ENCODE assay signal across 22 cellular contexts in genomic region chr4:7275490-7276154, GRCh38.
A peak's percentile ranks its signal among the peaks of the same experiment; 100 is the strongest.
DNase-seq lines count a peak whose midpoint lies in the region; ATAC-seq and TF ChIP-seq lines count a peak whose summit lies in the region.
"Had no signal": no experiment of that assay in that cellular context is flagged by ENCODE, and none has a peak within 500 bp of the region (broad histone marks: within the 10 kb centered on the region; RNA-seq: fewer than 3 reads in every experiment).

No MANE protein-coding gene starts in this region.

- 80 to 88% methylated on average over 6 to 13 of the region's 13 CpGs for WGBS in endodermal cell (ENCODE audit: insufficient coverage in 1 of 2, insufficient read length in 1 of 2), 2 experiments

- no peak overlapping the region for H3K9ac ChIP-seq in endodermal cell (ENCODE audit: extremely low read depth, low read length, poor library complexity, severe bottlenecking)

- no peak for ATAC-seq in HG03159 (IDR thresholded peaks at IDR 0.05; ENCODE audit: unreplicated experiment)

- H3K4me1 ChIP-seq in endodermal cell (ENCODE audit: control insufficient read depth, insufficient read depth, low read length) (no peaks in the 10 kb centered on the region), SJCRH30 (peaks cover 1% of the 10 kb centered on the region; the same call in 1 of the 2 replicates)
- H3K4me1 ChIP-seq: BE2C had no signal

- H3K9me3 ChIP-seq in endodermal cell (ENCODE audit: control insufficient read depth, low read length) (no peaks in the 10 kb centered on the region), SJCRH30 (replicated peaks) (no peaks in the 10 kb centered on the region; the same call in 1 of the 2 replicates)
- H3K9me3 ChIP-seq: BE2C had no signal

- H3K4me1 Mint-ChIP-seq in HFFc6 (ENCODE audit: low read depth) (peaks cover 13% of the 10 kb centered on the region), endodermal cell (no peaks in the 10 kb centered on the region), nephron progenitor cell (peaks cover 75% of the 10 kb centered on the region)
- H3K4me1 Mint-ChIP-seq: CD14-positive monocyte; CD8-positive, alpha-beta memory T cell had no signal

- H3K4me3 Mint-ChIP-seq in HFFc6 (no peak overlapping the region), endodermal cell (no peak overlapping the region), nephron progenitor cell (peak overlapping the region; percentile 31)
- H3K4me3 Mint-ChIP-seq: CD14-positive monocyte had no signal

- H3K36me3 Mint-ChIP-seq in HFFc6 (ENCODE audit: low read depth), result peaks cover 3% of the 10 kb centered on the region; the same call in 1 of the 2 replicates
- H3K36me3 Mint-ChIP-seq in endodermal cell (ENCODE audit: low read depth), result no peaks in the 10 kb centered on the region
- peaks cover 12% of the 10 kb centered on the region for H3K36me3 Mint-ChIP-seq in nephron progenitor cell (ENCODE audit: low read depth)
- H3K36me3 Mint-ChIP-seq: CD14-positive monocyte; CD8-positive, alpha-beta memory T cell had no signal

- H3K36me3 ChIP-seq in endodermal cell (ENCODE audit: control insufficient read depth, insufficient read depth, low read length), result no peaks in the 10 kb centered on the region
- no peaks in the 10 kb centered on the region for H3K36me3 ChIP-seq in SJCRH30
- H3K36me3 ChIP-seq: BE2C had no signal

- H3K27me3 Mint-ChIP-seq in HFFc6 (ENCODE audit: insufficient read depth) (peaks cover 52% of the 10 kb centered on the region), endodermal cell (ENCODE audit: insufficient read depth) (peaks cover 2% of the 10 kb centered on the region), nephron progenitor cell (ENCODE audit: low read depth, poor library complexity) (peaks cover 11% of the 10 kb centered on the region)

- H3K27ac Mint-ChIP-seq in HFFc6 (no peak overlapping the region), endodermal cell (no peak overlapping the region), nephron progenitor cell (peak overlapping the region; percentile 39)
- H3K27ac Mint-ChIP-seq: CD14-positive monocyte had no signal

- H3K9me3 Mint-ChIP-seq in HFFc6 (peaks cover 6% of the 10 kb centered on the region; the same call in 1 of the 2 replicates), endodermal cell (no peaks in the 10 kb centered on the region), nephron progenitor cell (peaks cover 12% of the 10 kb centered on the region)

- H3K4me3 ChIP-seq in endodermal cell (ENCODE audit: low read length), result no peak overlapping the region
- H3K4me3 ChIP-seq in SJCRH30, result no peak overlapping the region

- TF ChIP-seq CTCF in HFFc6 (IDR thresholded peaks at IDR 0.05) (peak; percentile 26; the same call in 1 of the 2 replicates), endodermal cell (conservative IDR thresholded peaks at IDR 0.05) (peak; percentile 35), nephron progenitor cell (IDR thresholded peaks at IDR 0.05) (no peak)

- no peak overlapping the region for H3K27ac ChIP-seq in endodermal cell (ENCODE audit: low read depth, low read length)
- no peak overlapping the region for H3K27ac ChIP-seq in SJCRH30

- DNase-seq in NCI-H187 treated with DMSO at 0.1 percent for 48 hours (lab: John Stamatoyannopoulos, UW), result peak; percentile 66
- DNase-seq in NCI-H187 (lab: John Stamatoyannopoulos, UW), result no peak
- no peak for DNase-seq in HFFc6
- DNase-seq in endodermal cell, result no peak
- no peak for DNase-seq in nephron progenitor cell
- no peak for DNase-seq in SJCRH30
- DNase-seq in stimulated activated CD8-positive, alpha-beta memory T cell treated with anti-CD3 and anti-CD28 coated beads, Interleukin-4, amount 100 ng/mL, for 48 hours, result no peak
- DNase-seq: 8988T; ACHN; BE2C; Calu3; CD8-positive, alpha-beta memory T cell; KBM-7; MV-4-11; NCI-H1105; NCI-H146; NCI-H2081; NCI-H2171 treated with DMSO at 0.1 percent for 48 hours; NCI-H446; NCI-H774 had no signal

- H3K27me3 ChIP-seq in endodermal cell (ENCODE audit: control insufficient read depth, insufficient read depth, low read length, poor library complexity, severe bottlenecking) (no peaks in the 10 kb centered on the region), SJCRH30 (no peaks in the 10 kb centered on the region)
- H3K27me3 ChIP-seq: BE2C had no signal
